22 cellular contexts compared by ENCODE assay signal in genomic region chr9:21670374-21670773, GRCh38.
A peak's percentile ranks its signal among the peaks of the same experiment; 100 is the strongest.
DNase-seq lines count a peak whose midpoint lies in the region; ATAC-seq, FAIRE-seq and TF ChIP-seq lines count a peak whose summit lies in the region.
"Had no signal": no experiment of that assay in that cellular context is flagged by ENCODE, and none has a peak within 500 bp of the region (broad histone marks: within the 10 kb centered on the region; RNA-seq: fewer than 3 reads in every experiment).

No MANE protein-coding gene starts in this region.

- H3K9me3 ChIP-seq in astrocyte (ENCODE audit: insufficient read depth, low read depth, low read length) (no peaks in the 10 kb centered on the region), Caco-2 (no peaks in the 10 kb centered on the region), stomach (no peaks in the 10 kb centered on the region)
- H3K9me3 ChIP-seq: colonic mucosa had no signal

- no peaks in the 10 kb centered on the region for H3K36me3 Mint-ChIP-seq in astrocyte (ENCODE audit: low read depth, unreplicated experiment)
- no peaks in the 10 kb centered on the region for H3K36me3 Mint-ChIP-seq in Caco-2 (ENCODE audit: insufficient read depth, unreplicated experiment)
- H3K36me3 Mint-ChIP-seq: brain, memory B cell, type B pancreatic cell had no signal

- POLR2A ChIA-PET in Caco-2 (lab: Charles Lee): no interaction called here

- peak overlapping the region; percentile 11 for H3K4me2 ChIP-seq in astrocyte (ENCODE audit: low read length)

- no peak overlapping the region for H3K4me3 Mint-ChIP-seq in astrocyte (ENCODE audit: unreplicated experiment)
- H3K4me3 Mint-ChIP-seq in stimulated activated naive CD8-positive, alpha-beta T cell treated with anti-CD3 and anti-CD28 coated beads, Interleukin-15, amount 100 ng/mL, for 72 hours: peak overlapping the region; percentile 11 to 24
- no peak overlapping the region for H3K4me3 Mint-ChIP-seq in Caco-2 (ENCODE audit: unreplicated experiment)
- H3K4me3 Mint-ChIP-seq: brain, memory B cell, type B pancreatic cell had no signal

- BruUV-seq in Caco-2 (replicated peaks; lab: Mats Ljungman, UMichigan): no TSS peak

- H3K27ac Mint-ChIP-seq in astrocyte (ENCODE audit: unreplicated experiment) (no peak overlapping the region), Caco-2 (ENCODE audit: unreplicated experiment) (no peak overlapping the region)
- peak overlapping the region in 1 of 2 donors; percentile 77 for H3K27ac Mint-ChIP-seq in stimulated activated naive CD8-positive, alpha-beta T cell treated with anti-CD3 and anti-CD28 coated beads, Interleukin-15, amount 100 ng/mL, for 72 hours
- H3K27ac Mint-ChIP-seq: brain, memory B cell, type B pancreatic cell had no signal

- H2AFZ ChIP-seq in astrocyte (ENCODE audit: low read depth, low read length): no peak overlapping the region

- peak; percentile 56 for FAIRE-seq in astrocyte (lab: Jason Lieb, UNC)
- FAIRE-seq: GM12891 had no signal

- peak; percentile 82 for ATAC-seq in stimulated activated naive CD8-positive, alpha-beta T cell treated with anti-CD3 and anti-CD28 coated beads, Interleukin-15, amount 100 ng/mL, for 72 hours

- H3K27me3 ChIP-seq in astrocyte (ENCODE audit: insufficient read depth, low read length): no peaks in the 10 kb centered on the region
- no peaks in the 10 kb centered on the region for H3K27me3 ChIP-seq in Caco-2 (replicated peaks; ENCODE audit: control insufficient read depth, insufficient read depth, low read length)
- H3K27me3 ChIP-seq in stomach: no peaks in the 10 kb centered on the region
- H3K27me3 ChIP-seq: colonic mucosa had no signal

- peaks cover 14% of the 10 kb centered on the region for H3K4me1 Mint-ChIP-seq in astrocyte (ENCODE audit: low read depth, unreplicated experiment)
- peaks cover 28% of the 10 kb centered on the region for H3K4me1 Mint-ChIP-seq in stimulated activated naive CD8-positive, alpha-beta T cell treated with anti-CD3 and anti-CD28 coated beads, Interleukin-15, amount 100 ng/mL, for 72 hours
- no peaks in the 10 kb centered on the region for H3K4me1 Mint-ChIP-seq in Caco-2 (ENCODE audit: low read depth, unreplicated experiment)
- H3K4me1 Mint-ChIP-seq: brain, memory B cell had no signal

- no peaks in the 10 kb centered on the region for H3K27me3 Mint-ChIP-seq in astrocyte (ENCODE audit: low read depth, unreplicated experiment)
- H3K27me3 Mint-ChIP-seq in stimulated activated naive CD8-positive, alpha-beta T cell treated with anti-CD3 and anti-CD28 coated beads, Interleukin-15, amount 100 ng/mL, for 72 hours: no peaks in the 10 kb centered on the region
- H3K27me3 Mint-ChIP-seq in Caco-2 (ENCODE audit: insufficient read depth, unreplicated experiment): no peaks in the 10 kb centered on the region
- H3K27me3 Mint-ChIP-seq: memory B cell, type B pancreatic cell had no signal

- no peaks in the 10 kb centered on the region for H4K20me1 ChIP-seq in astrocyte (ENCODE audit: insufficient read depth, low read length)

- 49 to 61% (median 53%) methylated on average over 2 of the region's 2 CpGs for WGBS in stomach, 5 donors

- H3K79me2 ChIP-seq in astrocyte (ENCODE audit: insufficient read depth, low read length): no peaks in the 10 kb centered on the region

- TF ChIP-seq CTCF in astrocyte (IDR thresholded peaks at IDR 0.05; ENCODE audit: insufficient read depth, low read depth, low read length) (no peak), Caco-2 (IDR thresholded peaks at IDR 0.05; ENCODE audit: insufficient read depth in 1 of 2, low read depth in 1 of 2, low read length in 1 of 2, severe bottlenecking in 1 of 2, unreplicated experiment in 1 of 2) (no peak), stomach (IDR thresholded peaks at IDR 0.05) (no peak)

- TF ChIP-seq POLR2A in stomach (IDR thresholded peaks at IDR 0.05): no peak

- H3K27ac ChIP-seq in astrocyte (ENCODE audit: low read depth, low read length) (no peak overlapping the region), stomach (no peak overlapping the region)
- H3K27ac ChIP-seq: colonic mucosa had no signal

- CTCF ChIA-PET in Caco-2 (lab: Charles Lee): no interaction called here

- H3K4me3 ChIP-seq in astrocyte (ENCODE audit: insufficient read depth, low read depth, low read length): no peak overlapping the region
- no peak overlapping the region for H3K4me3 ChIP-seq in Caco-2 (ENCODE audit: low read depth, low read length)
- no peak overlapping the region for H3K4me3 ChIP-seq in stomach
- H3K4me3 ChIP-seq: colonic mucosa had no signal

- no peak overlapping the region for H3K9ac ChIP-seq in astrocyte (ENCODE audit: low read length)

- peak; percentile 23 for DNase-seq in stimulated activated CD4-positive, alpha-beta T cell treated with anti-CD3 and anti-CD28 coated beads, Interleukin-4, amount 100 ng/mL, for 24 hours
- DNase-seq in stimulated activated CD4-positive, alpha-beta T cell treated with anti-CD3 and anti-CD28 coated beads, Interleukin-2, amount 100 ng/mL, for 24 hours: no peak
- DNase-seq in OCI-M1 (lab: John Stamatoyannopoulos, UW) (peak; percentile 59), astrocyte (ENCODE audit: low read depth) (peak; percentile 66), Caco-2 (no peak), DMS153 treated with DMSO at 0.1 percent for 48 hours (lab: John Stamatoyannopoulos, UW; ENCODE audit: unreplicated experiment) (no peak), stomach (no peak)
- DNase-seq in stimulated activated naive CD8-positive, alpha-beta T cell treated with anti-CD3 and anti-CD28 coated beads, Interleukin-15, amount 100 ng/mL, for 72 hours: peak in 1 of 2 donors; percentile 13
- DNase-seq: activated CD4-positive, CD25-positive, alpha-beta regulatory T cell treated with anti-CD3 and anti-CD28 coated beads, Interleukin-2, amount 50 U/mL, for 72 hours; AML-193; colonic mucosa; COR-L47; KBM-7; MV-4-11; NCI-H187; NCI-H748 treated with DMSO at 0.1 percent for 48 hours; SIG-M5; stimulated activated CD4-positive, alpha-beta T cell treated with anti-CD3 and anti-CD28 coated beads, Interleukin-4, amount 100 ng/mL, for 1 hour had no signal

- H3K36me3 ChIP-seq in astrocyte (ENCODE audit: insufficient read depth, low read length): no peaks in the 10 kb centered on the region
- no peaks in the 10 kb centered on the region for H3K36me3 ChIP-seq in Caco-2 (ENCODE audit: control insufficient read depth, insufficient read depth, low read length)
- no peaks in the 10 kb centered on the region for H3K36me3 ChIP-seq in stomach
- H3K36me3 ChIP-seq: colonic mucosa had no signal

- H3K9me3 Mint-ChIP-seq in astrocyte (ENCODE audit: unreplicated experiment) (no peaks in the 10 kb centered on the region), Caco-2 (ENCODE audit: unreplicated experiment) (peaks cover 6% of the 10 kb centered on the region)
- H3K9me3 Mint-ChIP-seq in stimulated activated naive CD8-positive, alpha-beta T cell treated with anti-CD3 and anti-CD28 coated beads, Interleukin-15, amount 100 ng/mL, for 72 hours: peaks cover 0 to 5% of the 10 kb centered on the region in 2 donors
- H3K9me3 Mint-ChIP-seq: brain, memory B cell, type B pancreatic cell had no signal

- intact Hi-C loops in Caco-2 (cut with micrococcal nuclease; ENCODE audit: unreplicated experiment) (no loop called here), stomach (cut with DNase I; ENCODE audit: low total_unique reads) (no loop called here)

- H3K4me1 ChIP-seq in astrocyte (ENCODE audit: insufficient read depth, low read length) (peaks cover 13% of the 10 kb centered on the region), Caco-2 (no peaks in the 10 kb centered on the region), stomach (no peaks in the 10 kb centered on the region)
- H3K4me1 ChIP-seq: colonic mucosa had no signal

- no peak for TF ChIP-seq EP300 in stomach (IDR thresholded peaks at IDR 0.05)

Comparison
In these comparisons a context has a peak if more than half of its experiments do, and no peak if none do; other contexts are left out.
1. DNase-seq: peak in stimulated activated CD4-positive, alpha-beta T cell treated with anti-CD3 and anti-CD28 coated beads, Interleukin-4, amount 100 ng/mL, for 24 hours (single experiment), OCI-M1 (single experiment) and astrocyte (single experiment); none in stimulated activated CD4-positive, alpha-beta T cell treated with anti-CD3 and anti-CD28 coated beads, Interleukin-2, amount 100 ng/mL, for 24 hours (0 of 2), Caco-2 (0 of 2), DMS153 treated with DMSO at 0.1 percent for 48 hours (single experiment) and stomach (single experiment).
2. H3K4me3 Mint-ChIP-seq: peak in stimulated activated naive CD8-positive, alpha-beta T cell treated with anti-CD3 and anti-CD28 coated beads, Interleukin-15, amount 100 ng/mL, for 72 hours (2 of 2); none in astrocyte (single experiment) and Caco-2 (single experiment).